In genomic region chr14:70982204-70982603, GRCh38 we compare ENCODE assay signal across 19 cellular contexts.
DNase-seq lines count a peak whose midpoint lies in the region; ATAC-seq, FAIRE-seq and TF ChIP-seq lines count a peak whose summit lies in the region.
"Had no signal": no experiment of that assay in that cellular context is flagged by ENCODE, and none has a peak within 500 bp of the region (broad histone marks: within the 10 kb centered on the region; RNA-seq: fewer than 3 reads in every experiment).

No MANE protein-coding gene starts in this region.

- TF ChIP-seq CTCF in MCF 10A (IDR thresholded peaks at IDR 0.05; ENCODE audit: unreplicated experiment) (no peak), breast epithelium (IDR thresholded peaks at IDR 0.05) (no peak), Loucy (conservative IDR thresholded peaks at IDR 0.05; ENCODE audit: low read length) (no peak), GM12878 (IDR thresholded peaks at IDR 0.05 in 2 of 3, conservative IDR thresholded peaks at IDR 0.05 in 1 of 3; ENCODE audit: control insufficient read depth in 2 of 3, extremely low read depth in 1 of 3, insufficient read depth in 1 of 3, low read depth in 3 of 3, low read length in 3 of 3) (no peak), testis (IDR thresholded peaks at IDR 0.05) (no peak)

- BruUV-seq in MCF 10A (replicated peaks; lab: Mats Ljungman, UMichigan) (no TSS peak), GM12878 (replicated peaks; lab: Mats Ljungman, UMichigan) (no TSS peak)

- no peak for TF ChIP-seq POLR2A in breast epithelium (IDR thresholded peaks at IDR 0.05)
- no peak for TF ChIP-seq POLR2A in GM12878 (IDR thresholded peaks at IDR 0.05; ENCODE audit: low read depth, low read length)
- TF ChIP-seq POLR2A in testis (IDR thresholded peaks at IDR 0.05): no peak

- peak; percentile 57 for FAIRE-seq in GM12878 (lab: Jason Lieb, UNC)

- peaks cover 14% of the 10 kb centered on the region for H3K36me3 Mint-ChIP-seq in MCF 10A (ENCODE audit: insufficient read depth, unreplicated experiment)

- H3K9me3 ChIP-seq in breast epithelium (no peaks in the 10 kb centered on the region), Loucy (ENCODE audit: insufficient read depth, low read depth, low read length) (no peaks in the 10 kb centered on the region), GM12878 (replicated peaks; ENCODE audit: control insufficient read depth, insufficient read depth, low read length) (no peaks in the 10 kb centered on the region), testis (no peaks in the 10 kb centered on the region), GM23248 (ENCODE audit: low read depth) (no peaks in the 10 kb centered on the region)
- H3K9me3 ChIP-seq: ascending aorta, BE2C, esophagus muscularis mucosa, SK-N-SH, vagina had no signal

- H3K79me2 ChIP-seq in Loucy (ENCODE audit: insufficient read depth, low read length): peaks cover 66% of the 10 kb centered on the region
- no peaks in the 10 kb centered on the region for H3K79me2 ChIP-seq in GM12878 (ENCODE audit: control insufficient read depth, insufficient read depth, low read length)
- H3K79me2 ChIP-seq in GM23248 (ENCODE audit: insufficient read depth): peaks cover 90% of the 10 kb centered on the region

- H3K4me1 ChIP-seq in breast epithelium (no peaks in the 10 kb centered on the region), Loucy (ENCODE audit: insufficient read depth, low read length, poor library complexity, severe bottlenecking) (peaks cover 62% of the 10 kb centered on the region), GM12878 (ENCODE audit: control insufficient read depth, insufficient read depth, low read length) (no peaks in the 10 kb centered on the region), testis (peaks cover 7% of the 10 kb centered on the region), GM23248 (ENCODE audit: insufficient read depth) (no peaks in the 10 kb centered on the region)

- H3K4me2 ChIP-seq in Loucy (ENCODE audit: low read depth, low read length, poor library complexity, severe bottlenecking): peak overlapping the region; percentile 98
- no peak overlapping the region for H3K4me2 ChIP-seq in GM12878 (ENCODE audit: control insufficient read depth, insufficient read depth)
- no peak overlapping the region for H3K4me2 ChIP-seq in GM23248 (ENCODE audit: unreplicated experiment)
- H3K4me2 ChIP-seq: SK-N-SH had no signal

- no peak overlapping the region for H3K4me3 ChIP-seq in breast epithelium
- peak overlapping the region; percentile 77 for H3K4me3 ChIP-seq in Loucy (ENCODE audit: low read length, poor library complexity, severe bottlenecking)
- H3K4me3 ChIP-seq in GM12878: no peak overlapping the region
- no peak overlapping the region for H3K4me3 ChIP-seq in testis
- no peak overlapping the region for H3K4me3 ChIP-seq in GM23248
- H3K4me3 ChIP-seq: ascending aorta, esophagus muscularis mucosa, vagina had no signal

- RAD21 ChIA-PET in GM12878 (lab: Charles Lee; ENCODE audit: unreplicated experiment): interaction anchor here (1.5 kb wide), 1 partner anchor 10 kb away, joined by 4 read pairs; no protein-coding TSS in a partner anchor

- H3K36me3 ChIP-seq in breast epithelium (peaks cover 12% of the 10 kb centered on the region), Loucy (ENCODE audit: insufficient read depth, low read length) (peaks cover 23% of the 10 kb centered on the region; the same call in 1 of the 2 replicates), GM12878 (ENCODE audit: control insufficient read depth in 2 of 2, insufficient read depth in 2 of 2, low read length in 1 of 2) (peaks cover 3 to 12% of the 10 kb centered on the region in 2 experiments; a peak in 3 of 4 replicates), testis (ENCODE audit: low read depth, missing control alignments) (no peaks in the 10 kb centered on the region), GM23248 (ENCODE audit: low read depth) (peaks cover 12% of the 10 kb centered on the region)

- no peak overlapping the region for H3K4me3 Mint-ChIP-seq in MCF 10A (ENCODE audit: unreplicated experiment)
- H3K4me3 Mint-ChIP-seq in stimulated activated naive CD8-positive, alpha-beta T cell treated with anti-CD3 and anti-CD28 coated beads, Interleukin-15, amount 100 ng/mL, for 72 hours: peak overlapping the region; percentile 18 to 59
- H3K4me3 Mint-ChIP-seq: WTC11 had no signal

- H3K27me3 ChIP-seq in breast epithelium (no peaks in the 10 kb centered on the region), Loucy (ENCODE audit: insufficient read depth, low read length, poor library complexity, severe bottlenecking) (no peaks in the 10 kb centered on the region), GM12878 (replicated peaks in 1 of 2; ENCODE audit: control insufficient read depth in 2 of 2, insufficient read depth in 2 of 2, low read length in 1 of 2) (no peaks in the 10 kb centered on the region), testis (no peaks in the 10 kb centered on the region), GM23248 (replicated peaks; ENCODE audit: insufficient read depth) (no peaks in the 10 kb centered on the region)
- H3K27me3 ChIP-seq: ascending aorta, BE2C, esophagus muscularis mucosa, vagina had no signal

- DNase-seq in MCF 10A (ENCODE audit: unreplicated experiment) (no peak), breast epithelium (ENCODE audit: low spot score in 2 of 2) (no peak), GM12878 (ENCODE audit: low read depth, low spot score) (no peak), testis (no peak), GM23248 (no peak)
- no peak for DNase-seq in stimulated activated naive CD8-positive, alpha-beta T cell treated with anti-CD3 and anti-CD28 coated beads, Interleukin-15, amount 100 ng/mL, for 72 hours
- DNase-seq: BE2C, cortex of kidney, GOT3, NCI-H1105 treated with DMSO at 0.1 percent for 48 hours, NCI-H446 treated with DMSO at 0.1 percent for 48 hours, occipital lobe, SK-N-SH had no signal

- H3F3A ChIP-seq in Loucy (ENCODE audit: low read depth) (0 out of 2 replicates have a peak, but pooled peaks cover 4% of the 10 kb centered on the region), GM23248 (ENCODE audit: insufficient read depth) (no peaks in the 10 kb centered on the region)

- H3K4me1 Mint-ChIP-seq in MCF 10A (ENCODE audit: insufficient read depth, unreplicated experiment): peaks cover 4% of the 10 kb centered on the region
- H3K4me1 Mint-ChIP-seq in stimulated activated naive CD8-positive, alpha-beta T cell treated with anti-CD3 and anti-CD28 coated beads, Interleukin-15, amount 100 ng/mL, for 72 hours: peaks cover 48% of the 10 kb centered on the region

- no peaks in the 10 kb centered on the region for H3K9me3 Mint-ChIP-seq in MCF 10A (ENCODE audit: unreplicated experiment)
- no peaks in the 10 kb centered on the region for H3K9me3 Mint-ChIP-seq in stimulated activated naive CD8-positive, alpha-beta T cell treated with anti-CD3 and anti-CD28 coated beads, Interleukin-15, amount 100 ng/mL, for 72 hours
- H3K9me3 Mint-ChIP-seq: WTC11 had no signal

- H3K9me2 ChIP-seq in Loucy (replicated peaks; ENCODE audit: low read depth, low read length) (no peaks in the 10 kb centered on the region), GM23248 (ENCODE audit: insufficient read depth) (no peaks in the 10 kb centered on the region)
- H3K9me2 ChIP-seq: SK-N-SH had no signal

- peak overlapping the region; percentile 12 for H3K27ac Mint-ChIP-seq in MCF 10A (ENCODE audit: low read depth, unreplicated experiment)
- peak overlapping the region in 1 of 2 donors; percentile 94 for H3K27ac Mint-ChIP-seq in stimulated activated naive CD8-positive, alpha-beta T cell treated with anti-CD3 and anti-CD28 coated beads, Interleukin-15, amount 100 ng/mL, for 72 hours
- H3K27ac Mint-ChIP-seq: WTC11 had no signal

- in situ Hi-C loops in GM12878 (cut with MboI) (no loop called here), GM23248 (cut with MboI) (no loop called here)

- TF ChIP-seq EP300 in GM12878 (IDR thresholded peaks at IDR 0.05; ENCODE audit: borderline replicate concordance in 1 of 2, control insufficient read depth in 1 of 2, low read depth in 2 of 2, low read length in 2 of 2): no peak

- H3K9ac ChIP-seq in Loucy (ENCODE audit: low read depth, low read length, poor library complexity, severe bottlenecking) (peak overlapping the region; percentile 91), GM12878 (ENCODE audit: control insufficient read depth, insufficient read depth, low read length) (no peak overlapping the region), GM23248 (no peak overlapping the region)
- H3K9ac ChIP-seq: SK-N-SH had no signal

- no peak for ATAC-seq in GM12878
- no peak for ATAC-seq in stimulated activated naive CD8-positive, alpha-beta T cell treated with anti-CD3 and anti-CD28 coated beads, Interleukin-15, amount 100 ng/mL, for 72 hours
- ATAC-seq in HG03342 (IDR thresholded peaks at IDR 0.05; ENCODE audit: unreplicated experiment): no peak
- ATAC-seq: WTC11 had no signal

- no peak overlapping the region for H3K27ac ChIP-seq in breast epithelium
- H3K27ac ChIP-seq in GM12878 (ENCODE audit: control insufficient read depth, insufficient read depth): no peak overlapping the region
- H3K27ac ChIP-seq in testis: no peak overlapping the region
- H3K27ac ChIP-seq in GM23248: no peak overlapping the region
- H3K27ac ChIP-seq: ascending aorta, esophagus muscularis mucosa, vagina had no signal

- POLR2A ChIA-PET in MCF 10A (lab: Yijun Ruan, JAX): interaction anchor here (1.4 kb wide), 1 partner anchor 19 kb away, joined by 4 read pairs; no protein-coding TSS in a partner anchor
- POLR2A ChIA-PET in GM12878 (lab: Charles Lee): no interaction called here

- no peak for TF ChIP-seq RAD21 in GM12878 (IDR thresholded peaks at IDR 0.05; ENCODE audit: insufficient read depth, low read depth, low read length)

- intact Hi-C loops in MCF 10A (cut with micrococcal nuclease) (no loop called here), breast epithelium (cut with DNase I; ENCODE audit: low total_unique reads) (no loop called here), GM12878 (cut with micrococcal nuclease; ENCODE audit: unreplicated experiment) (no loop called here), testis (cut with DNase I; ENCODE audit: low total_unique reads) (no loop called here)

- no peaks in the 10 kb centered on the region for H4K20me1 ChIP-seq in Loucy (ENCODE audit: insufficient read depth, low read length, poor library complexity, severe bottlenecking)
- H4K20me1 ChIP-seq in GM12878 (ENCODE audit: control insufficient read depth, insufficient read depth): no peaks in the 10 kb centered on the region
- 0 out of 2 replicates have a peak, but pooled peaks cover 3% of the 10 kb centered on the region for H4K20me1 ChIP-seq in GM23248 (ENCODE audit: insufficient read depth)

- WGBS in GM12878 (ENCODE audit: insufficient coverage, insufficient replicate concordance, low lambda C conversion rate, missing lambda C conversion rate): 95% methylated on average over 1 of the region's 1 CpG
- WGBS in testis, 2 donors: 82 to 86% methylated on average over 1 of the region's 1 CpG
- WGBS in GM23248 (ENCODE audit: low coverage in 1 of 2, low lambda C conversion rate in 2 of 2, missing lambda C conversion rate in 2 of 2), 2 experiments: 95 to 96% methylated on average over 1 of the region's 1 CpG

- H2AFZ ChIP-seq in Loucy (ENCODE audit: low read length) (peak overlapping the region; percentile 20; the same call in 1 of the 2 replicates), GM12878 (ENCODE audit: control insufficient read depth, low read depth, low read length) (no peak overlapping the region; the same call in 1 of the 2 replicates), GM23248 (no peak overlapping the region)

- SMC1A ChIA-PET in GM12878 (lab: Charles Lee; ENCODE audit: uncharacterized antibody, unreplicated experiment): interaction anchor here (0.6 to 1.4 kb wide), 8 partner anchors 28 to 622 kb away, joined by 3 to 5 read pairs (median 3); no protein-coding TSS in a partner anchor

- CTCF ChIA-PET in MCF 10A (lab: Yijun Ruan, JAX) (interaction anchor here (0.6 to 2.0 kb wide), 3 partner anchors 29 to 294 kb away, joined by 3 to 9 read pairs (median 3); no protein-coding TSS in a partner anchor), GM12878 (lab: Yijun Ruan, JAX) (interaction anchor here (0.8 to 1.6 kb wide), 4 partner anchors 9 to 161 kb away, joined by 3 to 5 read pairs (median 3); no protein-coding TSS in a partner anchor)

- H3K27me3 Mint-ChIP-seq in MCF 10A (ENCODE audit: insufficient read depth, unreplicated experiment): no peaks in the 10 kb centered on the region
- H3K27me3 Mint-ChIP-seq in stimulated activated naive CD8-positive, alpha-beta T cell treated with anti-CD3 and anti-CD28 coated beads, Interleukin-15, amount 100 ng/mL, for 72 hours: no peaks in the 10 kb centered on the region
